ENCODE assay signal across 20 cellular contexts in genomic region chr10:30605351-30606108, GRCh38. TPM values are rescaled to one million over a fixed set of nuclear protein-coding genes. Genes with fewer than 3 reads are reported as not detected.
DNase-seq lines count a peak whose midpoint lies in the region; ATAC-seq, FAIRE-seq and TF ChIP-seq lines count a peak whose summit lies in the region.
"Not testable (repeated sequence)": the region's sequence is repeated elsewhere in the genome, so short reads cannot be mapped to it uniquely, and the experiment has no call there.
"Had no signal": no experiment of that assay in that cellular context is flagged by ENCODE, and none has a peak within 500 bp of the region (broad histone marks: within the 10 kb centered on the region; RNA-seq: fewer than 3 reads in every experiment).

No MANE protein-coding gene starts in this region.

- H3K36me3 ChIP-seq in adrenal gland (replicated peaks in 1 of 2); cardiac muscle cell; right lobe of liver; pancreas: not testable (repeated sequence)

- 16 to 35% (median 28%) methylated on average over 7 to 15 of the region's 15 CpGs for WGBS in adrenal gland, 4 donors
- WGBS in right lobe of liver (ENCODE audit: insufficient coverage, low coverage, low lambda C conversion rate, missing lambda C conversion rate) = 18% methylated on average over 10 of the region's 15 CpGs
- WGBS in pancreas, 2 donors = 28 to 31% methylated on average over 7 to 14 of the region's 15 CpGs

- H3K9me3 ChIP-seq in adrenal gland (replicated peaks in 1 of 3); cardiac muscle cell (ENCODE audit: low read depth); right lobe of liver; pancreas: not testable (repeated sequence)

- intact Hi-C loops in adrenal gland (cut with DNase I); right lobe of liver (cut with DNase I); pancreas (cut with DNase I): not testable (repeated sequence)

- DNase-seq in GDM1 (lab: John Stamatoyannopoulos, UW) (peak; percentile 21), NCI-H2081 (lab: John Stamatoyannopoulos, UW) (peak; percentile 34 to 70), RPMI8226 (peak; percentile 15), adrenal gland (peak in 5 of 7 donors; percentile 29 to 52 (median 40)), cardiac muscle cell (ENCODE audit: low read depth in 1 of 2, low spot score in 1 of 2) (peak; percentile 26 to 33), right lobe of liver (peak; percentile 80 to 94 (median 91))
- DNase-seq in pancreas = not testable (repeated sequence)

- H3K27ac ChIP-seq in adrenal gland (peak overlapping the region in 2 of 5 donors; percentile 8 to 34), cardiac muscle cell (peak overlapping the region; percentile 60), right lobe of liver (peak overlapping the region in 2 of 3 donors; percentile 75 to 92)
- H3K27ac ChIP-seq in pancreas = not testable (repeated sequence)

- not testable (repeated sequence) for H3K4me1 ChIP-seq in adrenal gland (replicated peaks in 1 of 2); cardiac muscle cell (ENCODE audit: low read depth); pancreas
- peaks cover 0 to 43% (median 15%) of the 10 kb centered on the region in 4 donors for H3K4me1 ChIP-seq in right lobe of liver

- FAIRE-seq in pancreas (lab: Jason Lieb, UNC) = not testable (repeated sequence)

- not testable (repeated sequence) for TF ChIP-seq POLR2A in adrenal gland (IDR thresholded peaks at IDR 0.05); right lobe of liver (IDR thresholded peaks at IDR 0.05)

- TF ChIP-seq CTCF in adrenal gland (IDR thresholded peaks at IDR 0.05); cardiac muscle cell (IDR thresholded peaks at IDR 0.05; ENCODE audit: low read depth, low read length); right lobe of liver (IDR thresholded peaks at IDR 0.05); pancreas (IDR thresholded peaks at IDR 0.05): not testable (repeated sequence)

- not testable (repeated sequence) for H3K4me3 ChIP-seq in adrenal gland, cardiac muscle cell, pancreas
- peak overlapping the region in 1 of 3 donors; percentile 12 for H3K4me3 ChIP-seq in right lobe of liver

- H3K27me3 ChIP-seq in adrenal gland, cardiac muscle cell, right lobe of liver, pancreas: not testable (repeated sequence)

- ATAC-seq in right lobe of liver = peak; percentile 75 to 82 (median 80)
- peak in 3 of 4 donors; percentile 79 to 85 (median 83) for ATAC-seq in pancreas

RNA-seq across cellular contexts. Expression of gene LYZL2, which starts 24.0 kb away (rescaled TPM):
- total RNA-seq in adrenal gland (not detected), cardiac muscle cell (not detected in 2 replicates), right lobe of liver (not detected), pancreas (not detected)
- polyA plus RNA-seq in adrenal gland (not detected), cardiac muscle cell (not detected in 2 replicates), pancreas (not detected)
- total RNA-seq: activated CD8-positive, alpha-beta memory T cell treated with anti-CD3 and anti-CD28 coated beads for 36 hours; activated T-cell treated with anti-CD3 and anti-CD28 coated beads, Interleukin-2, amount 50 U/mL, for 4 hours; esophagus squamous epithelium; G401; gastrocnemius medialis; lung microvascular endothelial cell; myocyte; OCI-LY7; SJCRH30; suprapubic skin; T-helper 1 cell treated with Interleukin-12 subunit alpha and Interleukin-12 subunit beta and Interleukin-4 antibody, amounts not matched to agents 30 ng/mL and 1 ng/mL, for 36 hours; uterus had no signal
- polyA plus RNA-seq: CD14-positive monocyte had no signal
